ENCODE assay signal across 8 cellular contexts in genomic region chr9:19184144-19184917, GRCh38. TPM values are rescaled to one million over a fixed set of nuclear protein-coding genes. Genes with fewer than 3 reads are reported as not detected.
DNase-seq lines count a peak whose midpoint lies in the region; TF ChIP-seq lines count a peak whose summit lies in the region.

No MANE protein-coding gene starts in this region.

- H4K20me1 ChIP-seq in GM23248 (ENCODE audit: insufficient read depth) = no peaks in the 10 kb centered on the region

- peak overlapping the region; percentile 99 for H3K27ac ChIP-seq in GM23248

- peak overlapping the region; percentile 29 for H3K4me3 ChIP-seq in GM23248

- H3K36me3 ChIP-seq in GM23248 (ENCODE audit: low read depth) = no peaks in the 10 kb centered on the region

- 2 to 5% methylated on average over 7 of the region's 7 CpGs for WGBS in GM23248 (ENCODE audit: low coverage in 1 of 2, low lambda C conversion rate in 2 of 2, missing lambda C conversion rate in 2 of 2), 2 experiments

- peak overlapping the region; percentile 48 for H3K4me2 ChIP-seq in GM23248 (ENCODE audit: unreplicated experiment)

- POLR2A ChIA-PET in HEK293T (lab: Yijun Ruan, JAX) = no interaction called here

- H3K9me3 ChIP-seq in GM23248 (ENCODE audit: low read depth) = no peaks in the 10 kb centered on the region

- no peaks in the 10 kb centered on the region for H3K27me3 ChIP-seq in GM23248 (replicated peaks; ENCODE audit: insufficient read depth)

- peaks cover 24% of the 10 kb centered on the region for H3F3A ChIP-seq in GM23248 (ENCODE audit: insufficient read depth)

- peaks cover 24% of the 10 kb centered on the region for H3K4me1 ChIP-seq in GM23248 (ENCODE audit: insufficient read depth)

- DNase-seq in EL = peak; percentile 78
- peak; percentile 95 for DNase-seq in GM23248
- DNase-seq in LHCN-M2 (ENCODE audit: low read depth) = peak; percentile 97
- DNase-seq in activated CD4-positive, alpha-beta T cell treated with anti-CD3 and anti-CD28 coated beads, Interleukin-2, amount 50 U/mL, for 24 hours (ENCODE audit: low read depth in 1 of 2, low spot score in 1 of 2) = peak; percentile 42 to 66
- DNase-seq in dermis blood vessel endothelial cell = peak; percentile 93
- peak; percentile 65 for DNase-seq in medulla oblongata (ENCODE audit: extremely low spot score)
- peak; percentile 53 for DNase-seq in stimulated activated CD8-positive, alpha-beta memory T cell treated with anti-CD3 and anti-CD28 coated beads, Interleukin-12 subunit alpha, Interleukin-12 subunit beta, amount 100 ng/mL, for 24 hours (ENCODE audit: extremely low read depth)
- no peak for DNase-seq in HEK293T (ENCODE audit: extremely low spot score)

- in situ Hi-C loops in GM23248 (cut with MboI) = no loop called here

- H3K9ac ChIP-seq in GM23248 = peak overlapping the region; percentile 86

- CTCF ChIA-PET in HEK293T (lab: Yijun Ruan, JAX) = interaction anchor here (0.5 to 0.7 kb wide), 3 partner anchors 15 to 69 kb away, joined by 3 to 5 read pairs (median 4); no protein-coding TSS in a partner anchor

- peak overlapping the region; percentile 85 for H2AFZ ChIP-seq in GM23248

- no peaks in the 10 kb centered on the region for H3K9me2 ChIP-seq in GM23248 (ENCODE audit: insufficient read depth)

- H3K79me2 ChIP-seq in GM23248 (ENCODE audit: insufficient read depth) = no peaks in the 10 kb centered on the region

TF ChIP-seq in HEK293T, 16 proteins besides CTCF, POLR2A, EP300 and RAD21:
- TF ChIP-seq ARNT (IDR thresholded peaks at IDR 0.05) (no peak), PKNOX1 (IDR thresholded peaks at IDR 0.05) (no peak), FOXM1 (IDR thresholded peaks at IDR 0.05; ENCODE audit: borderline replicate concordance) (no peak), NFRKB (IDR thresholded peaks at IDR 0.05) (no peak), SUZ12 (IDR thresholded peaks at IDR 0.05) (no peak), ELF4 (IDR thresholded peaks at IDR 0.05) (no peak)

RNA-seq across cellular contexts. Expression of gene DENND4C, which starts 46.2 kb away (rescaled TPM):
- total RNA-seq in GM23248 (2014; rRNA removed; shearing (Covaris generic)) = 28.9 and 39.8 TPM in 2 replicates
- 11.8 and 11.9 TPM in 2 replicates for polyA plus RNA-seq in GM23248 (2016; fragmentation: Nextera tagmentation; extraction: Ambion mirVana)
- 29.3 and 32.0 TPM in 2 replicates for total RNA-seq in LHCN-M2 (2014; rRNA removed)
- 4.9 TPM for polyA plus RNA-seq in LHCN-M2 (2012)
- 98.2 and 125 TPM in 2 replicates for total RNA-seq in dermis blood vessel endothelial cell

RNA-seq across cellular contexts. Expression of gene PLIN2, which starts 57.0 kb away (rescaled TPM):
- 114 and 120 TPM in 2 replicates for total RNA-seq in GM23248 (2014; rRNA removed; shearing (Covaris generic))
- 136 and 141 TPM in 2 replicates for polyA plus RNA-seq in GM23248 (2016; fragmentation: Nextera tagmentation; extraction: Ambion mirVana)
- total RNA-seq in LHCN-M2 (2014; rRNA removed) = 85.1 and 106 TPM in 2 replicates
- polyA plus RNA-seq in LHCN-M2 (2012) = 99.4 TPM
- 141 and 188 TPM in 2 replicates for total RNA-seq in dermis blood vessel endothelial cell
